8 cellular contexts compared by ENCODE assay signal in the genomic region with DNA sequence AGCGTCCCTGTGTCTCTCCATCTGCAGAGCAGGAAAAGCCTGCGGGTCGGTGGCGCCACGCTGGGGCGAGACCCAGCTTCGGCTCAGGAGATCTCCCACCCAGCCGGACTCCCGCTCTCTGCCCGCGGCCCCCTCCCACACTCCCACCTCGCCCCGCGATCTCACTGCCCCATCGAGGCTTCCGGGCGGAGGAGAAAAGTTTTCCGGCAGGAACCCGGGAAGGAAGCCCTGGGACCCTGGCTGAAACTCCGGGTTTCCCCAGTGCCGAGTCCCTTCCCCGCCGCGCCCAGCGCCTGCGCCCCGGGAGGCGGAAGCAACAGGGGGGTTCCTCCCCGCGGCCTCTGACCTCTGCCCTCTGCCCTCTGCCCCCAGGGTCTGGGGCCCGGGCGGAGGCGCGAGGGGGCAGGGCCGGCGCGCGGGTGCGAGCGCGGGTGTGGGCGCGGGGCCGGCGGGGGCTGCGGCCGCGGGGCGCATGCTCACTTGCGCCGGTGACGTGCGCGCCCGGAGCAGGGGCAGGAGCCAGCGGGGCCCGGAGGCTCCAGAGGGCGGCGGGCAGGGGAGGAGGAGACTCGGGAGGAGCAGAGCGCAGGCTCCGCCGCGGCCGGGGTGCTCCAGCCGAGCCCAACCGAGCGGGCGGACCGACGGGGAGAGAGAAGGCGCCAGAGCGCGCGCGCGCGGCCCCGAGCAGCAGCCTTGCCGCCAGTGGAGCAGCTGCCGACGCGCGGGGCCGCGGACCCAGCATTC. TPM values are rescaled to one million over a fixed set of nuclear protein-coding genes. Genes with fewer than 3 reads are reported as not detected.
DNase-seq lines count a peak whose midpoint lies in the region; ATAC-seq and TF ChIP-seq lines count a peak whose summit lies in the region.

A gene (plus strand): TSS at position 541 of the 744 bp plus-strand sequence. CDS start 379 bp downstream, outside the sequence.

- H3K36me3 Mint-ChIP-seq in HFFc6 (ENCODE audit: low read depth) (no peaks in the 10 kb centered on the region), type B pancreatic cell (no peaks in the 10 kb centered on the region)
- peaks cover 4% of the 10 kb centered on the region for H3K36me3 Mint-ChIP-seq in T-helper 1 cell treated with Interleukin-12 subunit alpha and Interleukin-12 subunit beta and Interleukin-4 antibody, amounts not matched to agents 30 μg/mL and 1 μg/mL, for 36 hours (ENCODE audit: low read depth)

- peak; percentile 95 for TF ChIP-seq POLR2A in NB4 (IDR thresholded peaks at IDR 0.05; ENCODE audit: extremely low read depth, insufficient read length)

- 0 to 1% methylated on average over 67 to 86 of the region's 86 CpGs for WGBS in heart right ventricle, 2 donors

- no peaks in the 10 kb centered on the region for H3K27me3 ChIP-seq in heart right ventricle

- DNase-seq in GM12864 (ENCODE audit: low read depth) (peak; percentile 48), HFFc6 (peak; percentile 84), NB4 (ENCODE audit: low read depth) (peak; percentile 94), amniotic epithelial cell (ENCODE audit: low read depth) (peak; percentile 92), heart right ventricle (peak; percentile 93 to 96), posterior vena cava (ENCODE audit: low spot score) (peak; percentile 98), type B pancreatic cell (ENCODE audit: extremely low spot score, unreplicated experiment) (peak; percentile 94)

- H3K9me3 ChIP-seq in heart right ventricle: no peaks in the 10 kb centered on the region

- peak; percentile 81 to 91 (median 88) for ATAC-seq in heart right ventricle

- intact Hi-C loops in heart right ventricle (cut with DNase I) (loop anchor here in 7 of 10 donors (5.0 kb wide), 6 partner anchors 38 to 108 kb away; no protein-coding TSS in a partner anchor), posterior vena cava (cut with DNase I) (loop anchor here in 1 of 2 donors (2.0 kb wide), 1 partner anchor 21 kb away; no protein-coding TSS in a partner anchor)

- H3K27me3 Mint-ChIP-seq in HFFc6 (ENCODE audit: insufficient read depth): peaks cover under 1% of the 10 kb centered on the region
- no peaks in the 10 kb centered on the region for H3K27me3 Mint-ChIP-seq in T-helper 1 cell treated with Interleukin-12 subunit alpha and Interleukin-12 subunit beta and Interleukin-4 antibody, amounts not matched to agents 30 μg/mL and 1 μg/mL, for 36 hours (ENCODE audit: low read depth)
- H3K27me3 Mint-ChIP-seq in type B pancreatic cell: peaks cover 7% of the 10 kb centered on the region

- peak within 1 kb of the TSS; percentile 86 for H3K4me3 Mint-ChIP-seq in HFFc6
- peak within 1 kb of the TSS; percentile 84 for H3K4me3 Mint-ChIP-seq in T-helper 1 cell treated with Interleukin-12 subunit alpha and Interleukin-12 subunit beta and Interleukin-4 antibody, amounts not matched to agents 30 μg/mL and 1 μg/mL, for 36 hours
- peak within 1 kb of the TSS; percentile 93 for H3K4me3 Mint-ChIP-seq in type B pancreatic cell

- H3K4me1 ChIP-seq in heart right ventricle: peaks cover 8 to 55% (median 42%) of the 10 kb centered on the region in 9 donors

- TF ChIP-seq CTCF in GM12864 (IDR thresholded peaks at IDR 0.05; ENCODE audit: low read depth, low read length, missing control alignments) (no peak), HFFc6 (IDR thresholded peaks at IDR 0.05) (no peak), NB4 (IDR thresholded peaks at IDR 0.05; ENCODE audit: low read depth, low read length) (no peak), heart right ventricle (IDR thresholded peaks at IDR 0.05) (peak in 3 of 9 donors; percentile 35 to 39 (median 36)), type B pancreatic cell (conservative IDR thresholded peaks at IDR 0.05) (no peak)

- H3K27ac Mint-ChIP-seq in HFFc6: peak within 1 kb of the TSS; percentile 29; the same call in 1 of the 2 replicates
- H3K27ac Mint-ChIP-seq in T-helper 1 cell treated with Interleukin-12 subunit alpha and Interleukin-12 subunit beta and Interleukin-4 antibody, amounts not matched to agents 30 μg/mL and 1 μg/mL, for 36 hours: peak within 1 kb of the TSS; percentile 93
- H3K27ac Mint-ChIP-seq in type B pancreatic cell: peak within 1 kb of the TSS; percentile 86

- no peaks in the 10 kb centered on the region for H3K36me3 ChIP-seq in heart right ventricle

- H3K9me3 Mint-ChIP-seq in HFFc6: no peaks in the 10 kb centered on the region
- no peaks in the 10 kb centered on the region for H3K9me3 Mint-ChIP-seq in T-helper 1 cell treated with Interleukin-12 subunit alpha and Interleukin-12 subunit beta and Interleukin-4 antibody, amounts not matched to agents 30 μg/mL and 1 μg/mL, for 36 hours
- H3K9me3 Mint-ChIP-seq in type B pancreatic cell: no peaks in the 10 kb centered on the region

- H3K4me3 ChIP-seq in GM12864 (ENCODE audit: low read depth, low read length) (peak within 1 kb of the TSS; percentile 81), NB4 (ENCODE audit: low read depth, low read length) (peak within 1 kb of the TSS; percentile 92), heart right ventricle (peak within 1 kb of the TSS; percentile 73 to 100 (median 88))

- H3K4me1 Mint-ChIP-seq in HFFc6 (ENCODE audit: low read depth) (peaks cover 18% of the 10 kb centered on the region; the same call in 1 of the 2 replicates), type B pancreatic cell (ENCODE audit: unreplicated experiment) (peaks cover 47% of the 10 kb centered on the region)
- H3K4me1 Mint-ChIP-seq in T-helper 1 cell treated with Interleukin-12 subunit alpha and Interleukin-12 subunit beta and Interleukin-4 antibody, amounts not matched to agents 30 μg/mL and 1 μg/mL, for 36 hours (ENCODE audit: low read depth): peaks cover 49% of the 10 kb centered on the region

- peak within 1 kb of the TSS; percentile 80 to 97 (median 94) for H3K27ac ChIP-seq in heart right ventricle

RNA-seq across cellular contexts. Expression of the gene that starts here (rescaled TPM):
- 10 to 100 TPM in 2 of 6 experiments, 1 to 10 TPM in 4; 4.3 to 29.9 (median 6.5) TPM for total RNA-seq in HFFc6 (2021; fragmentation: NEBNext Ultra II Directional; extraction: Animal tissue kit (Norgen Biotek cat#: 25700))
- total RNA-seq in heart right ventricle (100 to 1,000 TPM in 6 of 10 donors, 10 to 100 TPM in 4; 81.1 to 164 (median 118) TPM), posterior vena cava (10 to 100 TPM; 52.4 to 55.5 TPM), type B pancreatic cell (ENCODE audit: low replicate concordance) (70.9 and 97.6 TPM in 2 replicates)
- polyA plus RNA-seq in heart right ventricle: 10 to 100 TPM; 20.0 to 24.9 TPM

Comparison
In these comparisons a context has a peak if more than half of its experiments do, and no peak if none do; other contexts are left out.
1. Peak in every context shown above with its lines: DNase-seq, ATAC-seq, H3K4me3 ChIP-seq and H3K27ac ChIP-seq.
2. DNase-seq: peak in every context shown above with its lines; median percentile 98 in posterior vena cava; 94 in heart right ventricle; 94 in NB4; 94 in type B pancreatic cell; 92 in amniotic epithelial cell; 84 in HFFc6; 48 in GM12864.
3. H3K27ac Mint-ChIP-seq: peak in every context shown above with its lines; median percentile 93 in T-helper 1 cell treated with Interleukin-12 subunit alpha and Interleukin-12 subunit beta and Interleukin-4 antibody, amounts not matched to agents 30 μg/mL and 1 μg/mL, for 36 hours; 86 in type B pancreatic cell; 29 in HFFc6.